Comparison of ENCODE assay signal across 26 cellular contexts in the genomic region with DNA sequence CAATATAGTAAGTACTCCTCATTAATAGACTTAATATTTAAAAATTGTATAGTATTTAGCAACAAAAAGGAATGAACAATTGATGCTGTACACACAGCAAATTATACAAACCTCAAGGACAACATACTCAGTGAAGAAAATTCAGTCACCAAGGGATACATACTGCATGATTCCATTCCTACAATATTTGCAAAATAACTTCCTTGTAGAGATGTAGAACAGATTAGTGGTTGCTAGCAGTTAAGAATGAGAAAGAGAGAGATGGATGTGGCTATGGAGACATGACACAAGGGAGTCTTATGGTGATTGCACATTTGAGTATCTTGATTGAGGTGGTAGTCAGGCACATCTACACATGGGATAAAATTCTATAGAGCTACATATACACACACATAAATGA. TPM values are rescaled to one million over a fixed set of nuclear protein-coding genes. Genes with fewer than 3 reads are reported as not detected.
DNase-seq lines count a peak whose midpoint lies in the region; ATAC-seq, FAIRE-seq and TF ChIP-seq lines count a peak whose summit lies in the region.
"Had no signal": no experiment of that assay in that cellular context is flagged by ENCODE, and none has a peak within 500 bp of the region (broad histone marks: within the 10 kb centered on the region; RNA-seq: fewer than 3 reads in every experiment).

No MANE protein-coding gene starts in this region.

- in situ Hi-C loops in GM23248 (cut with MboI): no loop called here

- TF ChIP-seq POLR2A in GM12892 (IDR thresholded peaks at IDR 0.05; ENCODE audit: low read depth, low read length): no peak

- no peak for ATAC-seq in GM18520 (IDR thresholded peaks at IDR 0.05; ENCODE audit: unreplicated experiment)
- ATAC-seq: Right ventricle myocardium inferior had no signal

- no peak overlapping the region for H2AFZ ChIP-seq in GM23248
- H2AFZ ChIP-seq in Loucy (ENCODE audit: low read length): peak overlapping the region; percentile 36; the same call in 1 of the 2 replicates
- no peak overlapping the region for H2AFZ ChIP-seq in hepatocyte
- no peak overlapping the region for H2AFZ ChIP-seq in smooth muscle cell (ENCODE audit: low read depth)
- H2AFZ ChIP-seq: PC-9 had no signal

- DNase-seq in GM23248 (no peak), hepatocyte (ENCODE audit: low spot score) (no peak), smooth muscle cell (lab: John Stamatoyannopoulos, UW; ENCODE audit: unreplicated experiment) (no peak), NAMALWA (ENCODE audit: low spot score) (no peak), GM12892 (ENCODE audit: insufficient read length) (no peak), NCI-H2107 (lab: John Stamatoyannopoulos, UW) (no peak)
- DNase-seq: AML-193; CD4-positive, alpha-beta T cell; GOT3; Karpas-422; NCI-H1105; NCI-H1436 treated with DMSO at 0.1 percent for 48 hours; NCI-H187 treated with DMSO at 0.1 percent for 48 hours; NCI-H446; NCI-H526; NCI-H82; NK-92 treated with Interleukin-12 subunit alpha and Interleukin-12 subunit beta, amount 100 ng/mL, for 24 hours; PC-9; SJCRH30 had no signal

- H3F3A ChIP-seq in GM23248 (ENCODE audit: insufficient read depth): peaks cover 71% of the 10 kb centered on the region
- no peaks in the 10 kb centered on the region for H3F3A ChIP-seq in Loucy (ENCODE audit: low read depth)
- H3F3A ChIP-seq in smooth muscle cell (ENCODE audit: low read depth): peaks cover 88% of the 10 kb centered on the region

- H3K36me3 ChIP-seq in GM23248 (ENCODE audit: low read depth) (peaks cover 92% of the 10 kb centered on the region), Loucy (ENCODE audit: insufficient read depth, low read length) (no peaks in the 10 kb centered on the region), hepatocyte (replicated peaks; ENCODE audit: insufficient read depth, low read depth) (no peaks in the 10 kb centered on the region), smooth muscle cell (ENCODE audit: low read depth) (peaks cover 69% of the 10 kb centered on the region)
- H3K36me3 ChIP-seq: BLaER1 treated with 17β-estradiol and CSF1 and Interleukin-3, amounts not matched to agents 10 nM and 100 nM; HAP-1; SJCRH30 had no signal

- H4K20me1 ChIP-seq in GM23248 (ENCODE audit: insufficient read depth) (no peaks in the 10 kb centered on the region), Loucy (ENCODE audit: insufficient read depth, low read length, poor library complexity, severe bottlenecking) (no peaks in the 10 kb centered on the region), hepatocyte (ENCODE audit: insufficient read depth, poor library complexity, severe bottlenecking) (peaks cover 3% of the 10 kb centered on the region), smooth muscle cell (ENCODE audit: low read depth) (peaks cover 75% of the 10 kb centered on the region)
- H4K20me1 ChIP-seq: BLaER1 treated with 17β-estradiol and CSF1 and Interleukin-3, amounts not matched to agents 10 nM and 100 nM had no signal

- H3K9me2 ChIP-seq in GM23248 (ENCODE audit: insufficient read depth): no peaks in the 10 kb centered on the region
- no peaks in the 10 kb centered on the region for H3K9me2 ChIP-seq in Loucy (replicated peaks; ENCODE audit: low read depth, low read length)
- H3K9me2 ChIP-seq in hepatocyte (replicated peaks; ENCODE audit: insufficient read depth): no peaks in the 10 kb centered on the region

- TF ChIP-seq CTCF in Loucy (conservative IDR thresholded peaks at IDR 0.05; ENCODE audit: low read length): no peak
- no peak for TF ChIP-seq CTCF in hepatocyte (IDR thresholded peaks at IDR 0.05; ENCODE audit: poor library complexity)
- no peak for TF ChIP-seq CTCF in smooth muscle cell (IDR thresholded peaks at IDR 0.05; ENCODE audit: borderline replicate concordance, insufficient read depth, poor library complexity, severe bottlenecking)

- H3K79me2 ChIP-seq in GM23248 (ENCODE audit: insufficient read depth): no peaks in the 10 kb centered on the region; the same call in 1 of the 2 replicates
- H3K79me2 ChIP-seq in Loucy (ENCODE audit: insufficient read depth, low read length): no peaks in the 10 kb centered on the region
- H3K79me2 ChIP-seq in hepatocyte: peaks cover 12% of the 10 kb centered on the region
- peaks cover 62% of the 10 kb centered on the region for H3K79me2 ChIP-seq in smooth muscle cell (ENCODE audit: low read depth)

- H3K4me2 ChIP-seq in GM23248 (ENCODE audit: unreplicated experiment) (no peak overlapping the region), Loucy (ENCODE audit: low read depth, low read length, poor library complexity, severe bottlenecking) (no peak overlapping the region), hepatocyte (no peak overlapping the region), smooth muscle cell (peak overlapping the region; percentile 44)
- H3K4me2 ChIP-seq: BLaER1 treated with 17β-estradiol and CSF1 and Interleukin-3, amounts not matched to agents 10 nM and 100 nM; PC-9 had no signal

- H3K4me1 ChIP-seq in GM23248 (ENCODE audit: insufficient read depth) (peaks cover 46% of the 10 kb centered on the region), Loucy (ENCODE audit: insufficient read depth, low read length, poor library complexity, severe bottlenecking) (peaks cover 12% of the 10 kb centered on the region), hepatocyte (ENCODE audit: insufficient read depth) (peaks cover 3% of the 10 kb centered on the region), smooth muscle cell (ENCODE audit: low read depth) (peaks cover 22% of the 10 kb centered on the region)
- H3K4me1 ChIP-seq: BLaER1 treated with 17β-estradiol and CSF1 and Interleukin-3, amounts not matched to agents 10 nM and 100 nM; HAP-1; SJCRH30 had no signal

- H3K4me3 ChIP-seq in GM23248 (no peak overlapping the region), Loucy (ENCODE audit: low read length, poor library complexity, severe bottlenecking) (no peak overlapping the region), hepatocyte (no peak overlapping the region), smooth muscle cell (no peak overlapping the region)
- H3K4me3 ChIP-seq: BLaER1 treated with 17β-estradiol and CSF1 and Interleukin-3, amounts not matched to agents 10 nM and 100 nM; HAP-1; PC-9; SJCRH30 had no signal

- FAIRE-seq in GM12892 (lab: Jason Lieb, UNC): no peak
- FAIRE-seq: D721Med had no signal

- H3K27ac ChIP-seq in GM23248 (peak overlapping the region; percentile 21), hepatocyte (peak overlapping the region; percentile 52), smooth muscle cell (ENCODE audit: low read depth) (peak overlapping the region; percentile 98)
- H3K27ac ChIP-seq: BLaER1 treated with 17β-estradiol and CSF1 and Interleukin-3, amounts not matched to agents 10 nM and 100 nM; HL-60; PC-9; SJCRH30 had no signal

- H3K9me3 ChIP-seq in GM23248 (ENCODE audit: low read depth) (no peaks in the 10 kb centered on the region), Loucy (ENCODE audit: insufficient read depth, low read depth, low read length) (no peaks in the 10 kb centered on the region), hepatocyte (ENCODE audit: low read depth) (no peaks in the 10 kb centered on the region), smooth muscle cell (replicated peaks; ENCODE audit: low read depth) (no peaks in the 10 kb centered on the region)
- H3K9me3 ChIP-seq: BLaER1 treated with 17β-estradiol and CSF1 and Interleukin-3, amounts not matched to agents 10 nM and 100 nM; HAP-1; SJCRH30 had no signal

- H3K9ac ChIP-seq in GM23248: no peak overlapping the region
- H3K9ac ChIP-seq in Loucy (ENCODE audit: low read depth, low read length, poor library complexity, severe bottlenecking): no peak overlapping the region
- peak overlapping the region; percentile 23 for H3K9ac ChIP-seq in smooth muscle cell (ENCODE audit: low read depth)
- H3K9ac ChIP-seq: BLaER1 treated with 17β-estradiol and CSF1 and Interleukin-3, amounts not matched to agents 10 nM and 100 nM had no signal

- H3K27me3 ChIP-seq in GM23248 (replicated peaks; ENCODE audit: insufficient read depth) (no peaks in the 10 kb centered on the region), Loucy (ENCODE audit: insufficient read depth, low read length, poor library complexity, severe bottlenecking) (no peaks in the 10 kb centered on the region), hepatocyte (no peaks in the 10 kb centered on the region), smooth muscle cell (ENCODE audit: low read depth) (no peaks in the 10 kb centered on the region)
- H3K27me3 ChIP-seq: BLaER1 treated with 17β-estradiol and CSF1 and Interleukin-3, amounts not matched to agents 10 nM and 100 nM; SJCRH30 had no signal

RNA-seq across cellular contexts. Expression of a gene that starts 26.0 kb away (rescaled TPM):
- total RNA-seq in GM23248 (2014; rRNA removed; shearing (Covaris generic)): 2,141 and 2,153 TPM in 2 replicates
- polyA plus RNA-seq in GM23248 (2016; fragmentation: Nextera tagmentation; extraction: Ambion mirVana): 977 and 987 TPM in 2 replicates
- 5,479 and 8,329 TPM in 2 replicates for total RNA-seq in hepatocyte
- 6,699 and 6,726 TPM in 2 replicates for polyA plus RNA-seq in hepatocyte
- 10,359 and 12,824 TPM in 2 replicates for total RNA-seq in smooth muscle cell
- 9,077 and 11,807 TPM in 2 replicates for polyA plus RNA-seq in smooth muscle cell
- 0.04 TPM for polyA plus RNA-seq in GM12892 (2012; ENCODE audit: missing spikeins)
- total RNA-seq: CD4-positive, alpha-beta T cell; PC-9 had no signal

Comparison
In these comparisons a context has a peak if more than half of its experiments do, and no peak if none do; other contexts are left out.
1. H3K27ac ChIP-seq: peak in every context shown above with its lines; median percentile 98 in smooth muscle cell; 52 in hepatocyte; 21 in GM23248.